8 cellular contexts compared by ENCODE assay signal in genomic region chr20:33812673-33813462, GRCh38. TPM values are rescaled to one million over a fixed set of nuclear protein-coding genes. Genes with fewer than 3 reads are reported as not detected.
DNase-seq lines count a peak whose midpoint lies in the region; ATAC-seq, FAIRE-seq and TF ChIP-seq lines count a peak whose summit lies in the region.

No MANE protein-coding gene starts in this region.

- peak overlapping the region; percentile 94 for H3K4me3 Mint-ChIP-seq in activated T-helper 1 cell treated with anti-CD3 and anti-CD28 coated beads, Interleukin-12 subunit alpha, Interleukin-12 subunit beta, Interleukin-2, Interleukin-4 antibody, amounts not matched to agents 30 ng/mL and 10 ng/mL and 1 ng/mL, durations not matched to agents 14 hours and 24 hours and 36 hours
- H3K4me3 Mint-ChIP-seq in stimulated activated memory B cell treated with anti-CD40 and anti-IgM and Interleukin-4, amounts not matched to agents 10 μg/mL and 1 μg/mL and 100 μg/mL, for 72 hours, result peak overlapping the region; percentile 93

- peak overlapping the region; percentile 97 for H3K27ac Mint-ChIP-seq in activated T-helper 1 cell treated with anti-CD3 and anti-CD28 coated beads, Interleukin-12 subunit alpha, Interleukin-12 subunit beta, Interleukin-2, Interleukin-4 antibody, amounts not matched to agents 30 ng/mL and 10 ng/mL and 1 ng/mL, durations not matched to agents 14 hours and 24 hours and 36 hours
- peak overlapping the region; percentile 98 for H3K27ac Mint-ChIP-seq in stimulated activated memory B cell treated with anti-CD40 and anti-IgM and Interleukin-4, amounts not matched to agents 10 μg/mL and 1 μg/mL and 100 μg/mL, for 72 hours

- intact Hi-C loops in HCT116 (cut with micrococcal nuclease) (no loop called here), sciatic nerve (cut with DNase I) (no loop called here)
- intact Hi-C loops in activated T-helper 1 cell treated with anti-CD3 and anti-CD28 coated beads, Interleukin-12 subunit alpha, Interleukin-12 subunit beta, Interleukin-2, Interleukin-4 antibody, amounts not matched to agents 30 ng/mL and 10 ng/mL and 1 ng/mL, durations not matched to agents 14 hours and 24 hours and 36 hours (cut with micrococcal nuclease), result loop anchor here (2.0 to 5.0 kb wide), 6 partner anchors 126 to 1861 kb away; partner anchors contain the start of genes ACTL10, AHCY, E2F1 and PDRG1

- no peak for FAIRE-seq in GM12892 (lab: Jason Lieb, UNC)

- RAD21 ChIA-PET in HCT116 (lab: Charles Lee; ENCODE audit: low non-redundant PET in 1 of 2, low total read pairs in 2 of 2, uncharacterized antibody in 2 of 2, unreplicated experiment in 2 of 2), result no interaction called here

- H3K36me3 ChIP-seq in HCT116 (ENCODE audit: control insufficient read depth in 1 of 2, insufficient read depth in 2 of 2, low read length in 2 of 2) (peaks cover 0 to 4% of the 10 kb centered on the region in 2 experiments; a peak in 2 of 4 replicates), iPS-18a (ENCODE audit: control insufficient read depth, low read depth, low read length) (no peaks in the 10 kb centered on the region)

- no peaks in the 10 kb centered on the region for H3K9me3 Mint-ChIP-seq in activated T-helper 1 cell treated with anti-CD3 and anti-CD28 coated beads, Interleukin-12 subunit alpha, Interleukin-12 subunit beta, Interleukin-2, Interleukin-4 antibody, amounts not matched to agents 30 ng/mL and 10 ng/mL and 1 ng/mL, durations not matched to agents 14 hours and 24 hours and 36 hours
- no peaks in the 10 kb centered on the region for H3K9me3 Mint-ChIP-seq in stimulated activated memory B cell treated with anti-CD40 and anti-IgM and Interleukin-4, amounts not matched to agents 10 μg/mL and 1 μg/mL and 100 μg/mL, for 72 hours

- H3K9ac ChIP-seq in HCT116 (ENCODE audit: low read length), result peak overlapping the region; percentile 92
- H3K9ac ChIP-seq in iPS-18a (ENCODE audit: low read length), result peak overlapping the region; percentile 87

- H3K4me2 ChIP-seq in HCT116 (ENCODE audit: low read length), result peak overlapping the region; percentile 91

- H3K9me2 ChIP-seq in HCT116 (ENCODE audit: insufficient read depth), result no peaks in the 10 kb centered on the region

- H3K4me3 ChIP-seq in AG04450 (ENCODE audit: low read depth, low read length) (peak overlapping the region; percentile 99), HCT116 (replicated peaks in 1 of 2; ENCODE audit: low read depth in 1 of 2, low read length in 2 of 2) (peak overlapping the region; percentile 87 to 98), iPS-18a (ENCODE audit: low read length) (peak overlapping the region; percentile 90)

- no peaks in the 10 kb centered on the region for H3K27me3 ChIP-seq in AG04450 (ENCODE audit: control insufficient read depth, insufficient read depth, low read length)
- no peaks in the 10 kb centered on the region for H3K27me3 ChIP-seq in HCT116 (ENCODE audit: insufficient read depth, low read length)
- H3K27me3 ChIP-seq in iPS-18a (ENCODE audit: control insufficient read depth, insufficient read depth, low read length), result no peaks in the 10 kb centered on the region

- peaks cover 28% of the 10 kb centered on the region for H3K36me3 Mint-ChIP-seq in activated T-helper 1 cell treated with anti-CD3 and anti-CD28 coated beads, Interleukin-12 subunit alpha, Interleukin-12 subunit beta, Interleukin-2, Interleukin-4 antibody, amounts not matched to agents 30 ng/mL and 10 ng/mL and 1 ng/mL, durations not matched to agents 14 hours and 24 hours and 36 hours (ENCODE audit: low read depth)
- H3K36me3 Mint-ChIP-seq in stimulated activated memory B cell treated with anti-CD40 and anti-IgM and Interleukin-4, amounts not matched to agents 10 μg/mL and 1 μg/mL and 100 μg/mL, for 72 hours, result peaks cover 31% of the 10 kb centered on the region

- no peaks in the 10 kb centered on the region; the same call in 1 of the 2 replicates for H3K9me3 ChIP-seq in AG04450 (ENCODE audit: control insufficient read depth, insufficient read depth, low read length)
- H3K9me3 ChIP-seq in HCT116 (ENCODE audit: control insufficient read depth in 1 of 2, insufficient read depth in 1 of 2, low read depth in 1 of 2, low read length in 2 of 2), result no peaks in the 10 kb centered on the region
- no peaks in the 10 kb centered on the region for H3K9me3 ChIP-seq in iPS-18a (ENCODE audit: control insufficient read depth, low read depth, low read length)

- BruUV-seq in HCT116 (replicated peaks; lab: Mats Ljungman, UMichigan), result TSS peak; percentile 62

- POLR2A ChIA-PET in AG04450 (lab: Yijun Ruan, JAX), result interaction anchor here (0.6 to 3.0 kb wide), 3 partner anchors 9 to 180 kb away, joined by 4 to 11 read pairs (median 5); partner anchors contain the start of gene RALY
- POLR2A ChIA-PET in HCT116 (lab: Charles Lee), result interaction anchor here (1.0 kb wide), 1 partner anchor 23 kb away, joined by 4 read pairs; no protein-coding TSS in a partner anchor

- H3K79me2 ChIP-seq in HCT116 (ENCODE audit: insufficient read depth, low read length), result peaks cover 65% of the 10 kb centered on the region

- peaks cover 8 to 29% of the 10 kb centered on the region in 2 experiments for H3K4me1 ChIP-seq in HCT116 (ENCODE audit: control insufficient read depth in 1 of 2, insufficient read depth in 2 of 2, low read length in 2 of 2)
- H3K4me1 ChIP-seq in iPS-18a (ENCODE audit: control insufficient read depth, low read depth, low read length), result peaks cover 6% of the 10 kb centered on the region

- TF ChIP-seq POLR2A in HCT116 (IDR thresholded peaks at IDR 0.05; ENCODE audit: borderline replicate concordance, extremely low read depth, insufficient read depth, insufficient read length), result no peak
- no peak for TF ChIP-seq POLR2A in GM12892 (IDR thresholded peaks at IDR 0.05; ENCODE audit: low read depth, low read length)

- H3K27me3 Mint-ChIP-seq in activated T-helper 1 cell treated with anti-CD3 and anti-CD28 coated beads, Interleukin-12 subunit alpha, Interleukin-12 subunit beta, Interleukin-2, Interleukin-4 antibody, amounts not matched to agents 30 ng/mL and 10 ng/mL and 1 ng/mL, durations not matched to agents 14 hours and 24 hours and 36 hours (ENCODE audit: insufficient read depth), result no peaks in the 10 kb centered on the region
- H3K27me3 Mint-ChIP-seq in stimulated activated memory B cell treated with anti-CD40 and anti-IgM and Interleukin-4, amounts not matched to agents 10 μg/mL and 1 μg/mL and 100 μg/mL, for 72 hours, result no peaks in the 10 kb centered on the region

- CTCF ChIA-PET in AG04450 (lab: Charles Lee) (interaction anchor here (0.6 to 1.5 kb wide), 4 partner anchors 23 to 257 kb away, joined by 3 to 4 read pairs (median 4); no protein-coding TSS in a partner anchor), HCT116 (lab: Charles Lee) (interaction anchor here (0.6 to 1.4 kb wide), 2 partner anchors 17 to 21 kb away, joined by 3 read pairs; no protein-coding TSS in a partner anchor)

- peaks cover 60% of the 10 kb centered on the region for H3K4me1 Mint-ChIP-seq in activated T-helper 1 cell treated with anti-CD3 and anti-CD28 coated beads, Interleukin-12 subunit alpha, Interleukin-12 subunit beta, Interleukin-2, Interleukin-4 antibody, amounts not matched to agents 30 ng/mL and 10 ng/mL and 1 ng/mL, durations not matched to agents 14 hours and 24 hours and 36 hours (ENCODE audit: low read depth)
- peaks cover 57% of the 10 kb centered on the region for H3K4me1 Mint-ChIP-seq in stimulated activated memory B cell treated with anti-CD40 and anti-IgM and Interleukin-4, amounts not matched to agents 10 μg/mL and 1 μg/mL and 100 μg/mL, for 72 hours

- no peak for TF ChIP-seq CTCF in AG04450 (IDR thresholded peaks at IDR 0.05; ENCODE audit: low read depth, low read length)
- no peak for TF ChIP-seq CTCF in HCT116 (IDR thresholded peaks at IDR 0.05 in 2 of 3, conservative IDR thresholded peaks at IDR 0.05 in 1 of 3; ENCODE audit: borderline replicate concordance in 1 of 3, insufficient read depth in 1 of 3, low read depth in 2 of 3, low read length in 2 of 3)

- peaks cover 8% of the 10 kb centered on the region; the same call in 1 of the 2 replicates for H4K20me1 ChIP-seq in HCT116 (ENCODE audit: insufficient read depth)

- H3K27ac ChIP-seq in AG04450 (ENCODE audit: low read depth, low read length), result peak overlapping the region; percentile 100
- H3K27ac ChIP-seq in HCT116 (ENCODE audit: low read depth, low read length), result peak overlapping the region; percentile 82
- no peak overlapping the region for H3K27ac ChIP-seq in iPS-18a (ENCODE audit: low read length)

- no peak for TF ChIP-seq RAD21 in HCT116 (IDR thresholded peaks at IDR 0.05; ENCODE audit: low read depth)

- ATAC-seq in HCT116, result no peak
- ATAC-seq in stimulated activated memory B cell treated with anti-CD40 and anti-IgM and Interleukin-4, amounts not matched to agents 10 μg/mL and 1 μg/mL and 100 μg/mL, for 72 hours, result no peak
- ATAC-seq in HG03521 (IDR thresholded peaks at IDR 0.05; ENCODE audit: unreplicated experiment), result no peak
- no peak for ATAC-seq in sciatic nerve

- DNase-seq in AG04450 (ENCODE audit: low read depth, low spot score) (no peak), HCT116 (ENCODE audit: low read depth, low spot score) (no peak), GM12892 (ENCODE audit: insufficient read length) (no peak), sciatic nerve (ENCODE audit: low spot score) (no peak)
- no peak for DNase-seq in activated T-helper 1 cell treated with anti-CD3 and anti-CD28 coated beads, Interleukin-12 subunit alpha, Interleukin-12 subunit beta, Interleukin-2, Interleukin-4 antibody, amounts not matched to agents 30 ng/mL and 10 ng/mL and 1 ng/mL, durations not matched to agents 14 hours and 24 hours and 36 hours (ENCODE audit: low spot score)

- H2AFZ ChIP-seq in HCT116 (ENCODE audit: low read depth, low read length, poor library complexity, severe bottlenecking), result no peak overlapping the region

TF ChIP-seq in HCT116, 20 proteins besides CTCF, POLR2A, EP300 and RAD21:
- no peak for TF ChIP-seq EZH2 (IDR thresholded peaks at IDR 0.05)

RNA-seq across cellular contexts. Expression of gene CHMP4B, which starts 1.7 kb away (rescaled TPM):
- polyA plus RNA-seq in AG04450 (2011; rRNA removed), result 92.4 and 97.4 TPM in 2 replicates
- polyA minus RNA-seq in AG04450 (2011; rRNA and poly(A)+ RNA removed), result 33.7 and 37.5 TPM in 2 replicates
- total RNA-seq in HCT116 (2021; ENCODE audit: unreplicated experiment), result 56.9 TPM
- polyA plus RNA-seq in HCT116 (2012), result 62.1 and 65.3 TPM in 2 replicates
- 94.5 and 96.4 TPM in 2 replicates for total RNA-seq in activated T-helper 1 cell treated with anti-CD3 and anti-CD28 coated beads, Interleukin-12 subunit alpha, Interleukin-12 subunit beta, Interleukin-2, Interleukin-4 antibody, amounts not matched to agents 30 ng/mL and 10 ng/mL and 1 ng/mL, durations not matched to agents 14 hours and 24 hours and 36 hours
- 62.7 TPM for polyA plus RNA-seq in GM12892 (2012; ENCODE audit: missing spikeins)
- total RNA-seq in sciatic nerve, result 72.8 TPM
